8 cellular contexts compared by ENCODE assay signal in the genomic region with DNA sequence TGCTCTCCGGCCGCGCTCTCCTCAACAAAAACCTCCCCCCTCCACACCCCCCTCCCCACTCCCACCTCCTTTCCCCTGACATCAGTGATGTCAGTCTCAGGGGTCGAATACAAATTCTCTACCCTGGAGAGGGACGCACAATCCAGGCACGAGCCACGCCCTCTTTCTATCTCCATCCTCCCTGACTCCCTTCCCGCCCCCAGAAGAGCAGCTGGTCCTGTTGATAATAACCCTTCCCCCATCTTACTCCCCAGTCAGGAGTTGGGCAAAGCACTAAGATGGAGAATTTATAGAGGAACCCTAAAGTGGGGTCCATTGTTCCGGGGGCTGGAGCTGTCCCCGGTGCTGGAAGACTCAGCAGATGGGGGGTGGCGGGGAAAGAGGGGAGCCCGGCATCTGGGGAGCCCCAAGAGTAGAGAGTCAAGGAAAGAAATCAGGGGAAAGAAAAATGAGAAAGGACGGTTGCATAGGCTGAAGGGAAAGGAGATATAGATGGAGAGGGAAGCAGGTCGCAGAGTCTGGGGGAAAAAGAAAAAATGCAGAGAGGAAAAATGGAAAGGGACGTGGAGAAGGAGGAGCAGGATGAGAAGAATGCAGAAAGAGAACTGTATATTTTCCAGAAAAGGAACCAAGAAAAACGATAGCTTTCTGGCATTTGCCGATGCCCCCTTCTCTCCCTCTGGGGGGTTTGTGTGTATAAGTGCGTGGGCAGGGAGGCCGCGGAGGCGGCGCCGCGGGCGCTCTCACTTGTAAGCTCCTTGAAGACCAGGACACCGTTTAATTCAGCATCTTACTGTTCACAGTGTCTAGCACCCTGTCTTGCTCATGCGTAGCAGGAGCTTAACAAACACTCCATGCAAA. TPM values are rescaled to one million over a fixed set of nuclear protein-coding genes. Genes with fewer than 3 reads are reported as not detected.
DNase-seq lines count a peak whose midpoint lies in the region; ATAC-seq and TF ChIP-seq lines count a peak whose summit lies in the region.

A gene (minus strand): TSS at position 33 of the 861 bp plus-strand sequence. CDS start 783 bp downstream, outside the sequence.

- no peak for TF ChIP-seq POLR2A in thyroid gland (IDR thresholded peaks at IDR 0.05)

- no peak within 1 kb of the TSS for H2AFZ ChIP-seq in mammary epithelial cell (ENCODE audit: low read depth, low read length)

- H3K9ac ChIP-seq in mammary epithelial cell (ENCODE audit: insufficient read depth, low read length) = no peak within 1 kb of the TSS

- dilution Hi-C loops in mammary epithelial cell (cut with HindIII; ENCODE audit: low sequenced_read_pairs) = loop anchor here (10.0 kb wide), 1 partner anchor 182 kb away; no protein-coding TSS in a partner anchor

- H3K4me3 ChIP-seq in mammary epithelial cell (replicated peaks in 1 of 3; ENCODE audit: insufficient read depth in 1 of 3, low read depth in 2 of 3, low read length in 3 of 3) = no peak within 1 kb of the TSS
- H3K4me3 ChIP-seq in thyroid gland (replicated peaks in 1 of 3) = peak within 1 kb of the TSS in 1 of 3 donors; percentile 6

- H3K36me3 ChIP-seq in mammary epithelial cell (ENCODE audit: insufficient read depth, low read length) (no peaks in the 10 kb centered on the region), thyroid gland (no peaks in the 10 kb centered on the region)

- in situ Hi-C loops in T47D (cut with HindIII; ENCODE audit: low pct_unique_long_range_greater_than_20kb, low sequenced_read_pairs) = no loop called here
- in situ Hi-C loops in mammary epithelial cell (cut with MboI; ENCODE audit: low sequenced_read_pairs in 2 of 2) = no loop called here

- H3K27me3 ChIP-seq in mammary epithelial cell (ENCODE audit: insufficient read depth, low read length) (peaks cover 9% of the 10 kb centered on the region), thyroid gland (peaks cover 9% of the 10 kb centered on the region)

- CTCF ChIA-PET in mammary epithelial cell (lab: Charles Lee; ENCODE audit: low non-redundant PET) = no interaction called here

- no peak within 1 kb of the TSS for H3K4me2 ChIP-seq in mammary epithelial cell (ENCODE audit: insufficient read depth, low read depth, low read length)

- H4K20me1 ChIP-seq in mammary epithelial cell (ENCODE audit: insufficient read depth, low read length) = no peaks in the 10 kb centered on the region

- 16% methylated on average over 8 of the region's 27 CpGs for WGBS in mammary epithelial cell (ENCODE audit: low coverage, missing lambda C conversion rate)
- WGBS in thyroid gland, 2 donors = 4 to 5% methylated on average over 24 to 27 of the region's 27 CpGs

- intact Hi-C loops in mammary epithelial cell (cut with micrococcal nuclease) = no loop called here
- intact Hi-C loops in thyroid gland (cut with DNase I) = no loop called here

- H3K9me3 ChIP-seq in mammary epithelial cell (replicated peaks; ENCODE audit: insufficient read depth, low read length) (no peaks in the 10 kb centered on the region), thyroid gland (no peaks in the 10 kb centered on the region)

- no peak for ATAC-seq in HG02623 (IDR thresholded peaks at IDR 0.05; ENCODE audit: unreplicated experiment)

- no TSS peak for BruUV-seq in mammary epithelial cell (replicated peaks; lab: Mats Ljungman, UMichigan)

- H3K4me1 ChIP-seq in mammary epithelial cell (ENCODE audit: insufficient read depth, low read length) = peaks cover 14% of the 10 kb centered on the region
- H3K4me1 ChIP-seq in thyroid gland = peaks cover 6 to 29% of the 10 kb centered on the region in 2 donors

- TF ChIP-seq CTCF in mammary epithelial cell (conservative IDR thresholded peaks at IDR 0.05 in 1 of 2, IDR thresholded peaks at IDR 0.05 in 1 of 2; ENCODE audit: extremely low read depth in 1 of 2, insufficient read depth in 1 of 2, low read depth in 1 of 2, low read length in 2 of 2) (no peak), thyroid gland (IDR thresholded peaks at IDR 0.05) (no peak)

- DNase-seq in T47D (ENCODE audit: low read depth in 1 of 2, low spot score in 1 of 2) (peak; percentile 75 to 83), mammary epithelial cell (no peak), NCI-H526 (lab: John Stamatoyannopoulos, UW) (peak; percentile 100), ecto neural progenitor cell (ENCODE audit: low spot score) (peak; percentile 80), nucleus accumbens (lab: John Stamatoyannopoulos, UW) (peak in 50 of 56 donors; percentile 18 to 87 (median 68)), thyroid gland (no peak)
- no peak for DNase-seq in activated naive CD4-positive, alpha-beta T cell (lab: John Stamatoyannopoulos, UW)

- no peaks in the 10 kb centered on the region for H3K79me2 ChIP-seq in mammary epithelial cell (ENCODE audit: insufficient read depth, low read length)

- H3K27ac ChIP-seq in mammary epithelial cell (ENCODE audit: insufficient read depth, low read depth, low read length) = no peak within 1 kb of the TSS
- no peak within 1 kb of the TSS for H3K27ac ChIP-seq in thyroid gland

RNA-seq across cellular contexts. Expression of the gene that starts here (rescaled TPM):
- total RNA-seq in mammary epithelial cell = not detected
- polyA plus RNA-seq in mammary epithelial cell = not detected
- polyA minus RNA-seq in mammary epithelial cell = not detected
- total RNA-seq in thyroid gland = 1 to 10 TPM in 1 of 4 donors, not detected in 3; 1.4 TPM

Comparison
In these comparisons a context has a peak if more than half of its experiments do, and no peak if none do; other contexts are left out.
1. DNase-seq: peak in T47D (2 of 2), NCI-H526 (2 of 2), ecto neural progenitor cell (single experiment) and nucleus accumbens (50 of 56); none in mammary epithelial cell (single experiment), thyroid gland (0 of 2) and activated naive CD4-positive, alpha-beta T cell (0 of 4).